Comparison of ENCODE assay signal across 8 cellular contexts in genomic region chr5:57172466-57172961, GRCh38. TPM values are rescaled to one million over a fixed set of nuclear protein-coding genes. Genes with fewer than 3 reads are reported as not detected.
A peak's percentile ranks its signal among the peaks of the same experiment; 100 is the strongest.
DNase-seq lines count a peak whose midpoint lies in the region; ATAC-seq and TF ChIP-seq lines count a peak whose summit lies in the region.

No MANE protein-coding gene starts in this region.

- H3K9me2 ChIP-seq in OCI-LY7 (ENCODE audit: insufficient read depth, low read length) = no peaks in the 10 kb centered on the region

- H3K9me3 Mint-ChIP-seq in activated CD4-positive, alpha-beta T cell treated with anti-CD3 and anti-CD28 coated beads for 36 hours (ENCODE audit: low read depth) = no peaks in the 10 kb centered on the region

- peaks cover 27% of the 10 kb centered on the region for H4K20me1 ChIP-seq in OCI-LY7 (ENCODE audit: insufficient read depth, low read length)

- no peaks in the 10 kb centered on the region for H3K27me3 ChIP-seq in brain microvascular endothelial cell (replicated peaks)
- no peaks in the 10 kb centered on the region for H3K27me3 ChIP-seq in liver (ENCODE audit: control insufficient read depth in 4 of 4, insufficient read depth in 4 of 4, low read length in 3 of 4)
- no peaks in the 10 kb centered on the region for H3K27me3 ChIP-seq in thoracic aorta (replicated peaks; ENCODE audit: insufficient read depth)

- CTCF ChIA-PET in activated CD4-positive, alpha-beta T cell treated with anti-CD3 and anti-CD28 coated beads for 36 hours (lab: Charles Lee) = interaction anchor here (1.0 to 1.4 kb wide), 2 partner anchors 17 to 19 kb away, joined by 3 to 4 read pairs; no protein-coding TSS in a partner anchor
- CTCF ChIA-PET in OCI-LY7 (lab: Charles Lee; ENCODE audit: unreplicated experiment) = interaction anchor here (1.1 kb wide), 1 partner anchor 16 kb away, joined by 5 read pairs; no protein-coding TSS in a partner anchor

- in situ Hi-C loops in brain microvascular endothelial cell (cut with HindIII; ENCODE audit: low pct_ligation_motif_present, low sequenced_read_pairs) = no loop called here

- H3K4me3 ChIP-seq in OCI-LY7 (ENCODE audit: low read depth, low read length, poor library complexity, severe bottlenecking) (peak overlapping the region; percentile 93), brain microvascular endothelial cell (ENCODE audit: low read depth, low read length) (peak overlapping the region; percentile 97), liver (ENCODE audit: low read depth in 1 of 3, low read length in 3 of 3) (peak overlapping the region in 2 of 3 donors; percentile 23 to 70), thoracic aorta (peak overlapping the region; percentile 86)

- no peak for ATAC-seq in activated CD4-positive, alpha-beta T cell treated with anti-CD3 and anti-CD28 coated beads for 36 hours
- no peak for ATAC-seq in thoracic aorta (ENCODE audit: insufficient number of reproducible peaks, low FRiP score, low read depth)
- no peak for ATAC-seq in HG03039 (IDR thresholded peaks at IDR 0.05; ENCODE audit: unreplicated experiment)
- no peak for ATAC-seq in GM21619 (IDR thresholded peaks at IDR 0.05; ENCODE audit: unreplicated experiment)

- DNase-seq in activated CD4-positive, alpha-beta T cell treated with anti-CD3 and anti-CD28 coated beads for 36 hours = peak; percentile 26
- DNase-seq in activated CD4-positive, alpha-beta T cell treated with anti-CD3 and anti-CD28 coated beads for 1 hour = no peak
- DNase-seq in OCI-LY7 (ENCODE audit: low spot score) (peak; percentile 56), brain microvascular endothelial cell (no peak), thoracic aorta (ENCODE audit: low spot score) (no peak)

- peak overlapping the region; percentile 83 for H3K4me3 Mint-ChIP-seq in activated CD4-positive, alpha-beta T cell treated with anti-CD3 and anti-CD28 coated beads for 36 hours

- no peak for TF ChIP-seq RAD21 in liver (IDR thresholded peaks at IDR 0.05)

- H3K4me1 ChIP-seq in OCI-LY7 (ENCODE audit: insufficient read depth, low read length, poor library complexity, severe bottlenecking) (peaks cover 7% of the 10 kb centered on the region), liver (ENCODE audit: control insufficient read depth in 4 of 4, insufficient read depth in 4 of 4, low read length in 3 of 4) (peaks cover 3 to 16% (median 10%) of the 10 kb centered on the region in 4 donors), thoracic aorta (ENCODE audit: control insufficient read depth in 1 of 2, low read depth in 2 of 2) (peaks cover 21 to 22% of the 10 kb centered on the region in 2 donors)

- H3K27ac ChIP-seq in OCI-LY7 (ENCODE audit: low read depth, low read length, poor library complexity, severe bottlenecking) (peak overlapping the region; percentile 93), brain microvascular endothelial cell (peak overlapping the region; percentile 99), liver (ENCODE audit: low read depth in 1 of 2, low read length in 2 of 2) (peak overlapping the region; percentile 100), thoracic aorta (peak overlapping the region; percentile 95 to 98)

- peak overlapping the region; percentile 93 for H3K27ac Mint-ChIP-seq in activated CD4-positive, alpha-beta T cell treated with anti-CD3 and anti-CD28 coated beads for 36 hours

- POLR2A ChIA-PET in activated CD4-positive, alpha-beta T cell treated with anti-CD3 and anti-CD28 coated beads for 36 hours (lab: Charles Lee) = interaction anchor here (0.6 to 1.1 kb wide), 4 partner anchors 47 to 263 kb away, joined by 3 to 7 read pairs (median 4); partner anchors contain the start of gene SETD9
- POLR2A ChIA-PET in OCI-LY7 (lab: Charles Lee) = interaction anchor here (0.5 to 1.1 kb wide), 4 partner anchors 9 to 264 kb away, joined by 3 to 5 read pairs (median 4); partner anchors contain the start of gene SETD9

- H3K79me2 ChIP-seq in OCI-LY7 (ENCODE audit: insufficient read depth, low read depth, low read length) = peaks cover 50% of the 10 kb centered on the region

- peak overlapping the region; percentile 97 for H2AFZ ChIP-seq in OCI-LY7 (ENCODE audit: low read length)

- no TSS peak for BruUV-seq in OCI-LY7 (replicated peaks; lab: Mats Ljungman, UMichigan)

- intact Hi-C loops in activated CD4-positive, alpha-beta T cell treated with anti-CD3 and anti-CD28 coated beads for 36 hours (cut with DNase I, micrococcal nuclease) = loop anchor here (2.0 to 10.0 kb wide), 7 partner anchors 48 to 1865 kb away; partner anchors contain the start of genes IL6ST (in 1 of the 2) and PLK2 (in 1 of the 2)
- intact Hi-C loops in OCI-LY7 (cut with micrococcal nuclease; ENCODE audit: unreplicated experiment) = loop anchor here (2.0 to 10.0 kb wide), 4 partner anchors 48 to 488 kb away; partner anchors contain the start of gene MAP3K1

- peaks cover 13% of the 10 kb centered on the region for H3K4me1 Mint-ChIP-seq in activated CD4-positive, alpha-beta T cell treated with anti-CD3 and anti-CD28 coated beads for 36 hours

- peaks cover 23% of the 10 kb centered on the region for H3K36me3 Mint-ChIP-seq in activated CD4-positive, alpha-beta T cell treated with anti-CD3 and anti-CD28 coated beads for 36 hours (ENCODE audit: low read depth)

- H3K9me3 ChIP-seq in OCI-LY7 (ENCODE audit: low read length) (no peaks in the 10 kb centered on the region), liver (ENCODE audit: control insufficient read depth in 4 of 4, low read length in 3 of 4) (no peaks in the 10 kb centered on the region), thoracic aorta (no peaks in the 10 kb centered on the region)

- peak overlapping the region; percentile 99 for H3K4me2 ChIP-seq in OCI-LY7 (ENCODE audit: low read length)

- no peaks in the 10 kb centered on the region for H3K27me3 Mint-ChIP-seq in activated CD4-positive, alpha-beta T cell treated with anti-CD3 and anti-CD28 coated beads for 36 hours

- peak overlapping the region; percentile 94 to 95 for H3K9ac ChIP-seq in liver (ENCODE audit: low read depth in 1 of 2, low read length in 2 of 2)

- no peak for TF ChIP-seq CTCF in OCI-LY7 (conservative IDR thresholded peaks at IDR 0.05; ENCODE audit: low read length)
- no peak for TF ChIP-seq CTCF in brain microvascular endothelial cell (IDR thresholded peaks at IDR 0.05; ENCODE audit: low read depth, low read length, missing control alignments)
- TF ChIP-seq CTCF in liver (IDR thresholded peaks at IDR 0.05; ENCODE audit: low read depth, low read length, missing input control) = no peak
- TF ChIP-seq CTCF in thoracic aorta (IDR thresholded peaks at IDR 0.05) = no peak

- H3K36me3 ChIP-seq in OCI-LY7 (ENCODE audit: insufficient read depth, low read length) = peaks cover 22% of the 10 kb centered on the region
- H3K36me3 ChIP-seq in brain microvascular endothelial cell (replicated peaks) = peaks cover 3% of the 10 kb centered on the region
- no peaks in the 10 kb centered on the region for H3K36me3 ChIP-seq in liver (ENCODE audit: control insufficient read depth in 4 of 4, insufficient read depth in 3 of 4, low read depth in 1 of 4, low read length in 3 of 4)
- H3K36me3 ChIP-seq in thoracic aorta = no peaks in the 10 kb centered on the region

- WGBS in liver = 12% methylated on average over 12 of the region's 12 CpGs

TF ChIP-seq in liver, 16 proteins besides CTCF, POLR2A, EP300 and RAD21 (continues in another document):
- no peak for TF ChIP-seq ZBTB33 (IDR thresholded peaks at IDR 0.05)
- no peak for TF ChIP-seq RXRA (IDR thresholded peaks at IDR 0.05)
- no peak for TF ChIP-seq REST (IDR thresholded peaks at IDR 0.05)
- TF ChIP-seq SP1 (IDR thresholded peaks at IDR 0.05) = no peak
- TF ChIP-seq NR2F2 (IDR thresholded peaks at IDR 0.05) = no peak

RNA-seq across cellular contexts. Expression of gene GPBP1, which starts 1.3 kb away (rescaled TPM):
- 100 to 1,000 TPM in 1 of 2 experiments, 10 to 100 TPM in 1; 91.8 to 116 TPM for total RNA-seq in activated CD4-positive, alpha-beta T cell treated with anti-CD3 and anti-CD28 coated beads for 36 hours
- 77.0 and 96.6 TPM in 2 replicates for total RNA-seq in OCI-LY7 (2014; rRNA removed; shearing (Covaris generic))
- total RNA-seq in OCI-LY7 (2022) (99.2 and 109 TPM in 2 replicates), liver (10 to 100 TPM; 29.8 to 30.8 TPM), thoracic aorta (10 to 100 TPM; 40.2 to 93.0 TPM)
- polyA plus RNA-seq in liver = 10 to 100 TPM; 13.6 to 19.5 TPM

Comparison
In these comparisons a context has a peak if more than half of its experiments do, and no peak if none do; other contexts are left out.
1. DNase-seq: peak in activated CD4-positive, alpha-beta T cell treated with anti-CD3 and anti-CD28 coated beads for 36 hours (single experiment) and OCI-LY7 (single experiment); none in activated CD4-positive, alpha-beta T cell treated with anti-CD3 and anti-CD28 coated beads for 1 hour (single experiment), brain microvascular endothelial cell (single experiment) and thoracic aorta (single experiment).
2. H3K4me3 ChIP-seq: peak in every context shown above with its lines; median percentile 97 in brain microvascular endothelial cell; 93 in OCI-LY7; 86 in thoracic aorta; 46 in liver.
3. Peak in every context shown above with its lines, with median percentiles within 50 percentile points of each other: H3K27ac ChIP-seq.